In genomic region chr16:5025171-5025632, GRCh38 we compare ENCODE assay signal across 9 cellular contexts. TPM values are rescaled to one million over a fixed set of nuclear protein-coding genes. Genes with fewer than 3 reads are reported as not detected.
DNase-seq lines count a peak whose midpoint lies in the region; FAIRE-seq and TF ChIP-seq lines count a peak whose summit lies in the region.
"Had no signal": no experiment of that assay in that cellular context is flagged by ENCODE, and none has a peak within 500 bp of the region (broad histone marks: within the 10 kb centered on the region; RNA-seq: fewer than 3 reads in every experiment).

No MANE protein-coding gene starts in this region.

- no peaks in the 10 kb centered on the region for H3K4me1 ChIP-seq in smooth muscle cell (ENCODE audit: low read depth)

- no peak for DNase-seq in GM06990 (ENCODE audit: extremely low read depth, insufficient read length)
- DNase-seq in NCI-H2107 (lab: John Stamatoyannopoulos, UW) = peak; percentile 21
- DNase-seq in cerebellar cortex (ENCODE audit: low spot score) = peak; percentile 49
- peak in 50 of 56 donors; percentile 8 to 82 (median 54) for DNase-seq in nucleus accumbens (lab: John Stamatoyannopoulos, UW)
- no peak for DNase-seq in KG1 (lab: John Stamatoyannopoulos, UW)
- no peak for DNase-seq in HCEC 1CT
- no peak for DNase-seq in GM19239 (ENCODE audit: insufficient read length, low spot score)
- no peak for DNase-seq in smooth muscle cell (lab: John Stamatoyannopoulos, UW; ENCODE audit: unreplicated experiment)
- DNase-seq: activated CD4-positive, CD25-positive, alpha-beta regulatory T cell had no signal

- H3K4me2 ChIP-seq in smooth muscle cell = no peak overlapping the region

- no peak overlapping the region for H3K4me3 ChIP-seq in GM06990 (replicated peaks; ENCODE audit: low read depth, low read length)
- H3K4me3 ChIP-seq in smooth muscle cell = no peak overlapping the region

- H3F3A ChIP-seq in smooth muscle cell (ENCODE audit: low read depth) = no peaks in the 10 kb centered on the region

- no peaks in the 10 kb centered on the region for H3K27me3 ChIP-seq in GM06990 (replicated peaks; ENCODE audit: control insufficient read depth, insufficient read depth, low read length)
- H3K27me3 ChIP-seq in smooth muscle cell (ENCODE audit: low read depth) = no peaks in the 10 kb centered on the region

- peaks cover 1% of the 10 kb centered on the region for H3K36me3 ChIP-seq in GM06990 (ENCODE audit: control insufficient read depth, insufficient read depth, low read length)
- no peaks in the 10 kb centered on the region for H3K36me3 ChIP-seq in smooth muscle cell (ENCODE audit: low read depth)

- no peak overlapping the region for H3K27ac ChIP-seq in smooth muscle cell (ENCODE audit: low read depth)

- TF ChIP-seq CTCF in GM06990 (IDR thresholded peaks at IDR 0.05; ENCODE audit: insufficient read depth, low read length, poor library complexity, severe bottlenecking) = peak; percentile 17
- TF ChIP-seq CTCF in smooth muscle cell (IDR thresholded peaks at IDR 0.05; ENCODE audit: borderline replicate concordance, insufficient read depth, poor library complexity, severe bottlenecking) = no peak

- WGBS in smooth muscle cell (ENCODE audit: low lambda C conversion rate) = 48% methylated on average over 17 of the region's 17 CpGs

- no peak overlapping the region for H2AFZ ChIP-seq in smooth muscle cell (ENCODE audit: low read depth)

- H3K79me2 ChIP-seq in smooth muscle cell (ENCODE audit: low read depth) = no peaks in the 10 kb centered on the region

- no peak overlapping the region for H3K9ac ChIP-seq in smooth muscle cell (ENCODE audit: low read depth)

- H4K20me1 ChIP-seq in smooth muscle cell (ENCODE audit: low read depth) = no peaks in the 10 kb centered on the region

- no peak for FAIRE-seq in GM19239 (lab: Jason Lieb, UNC)

- H3K9me3 ChIP-seq in smooth muscle cell (replicated peaks; ENCODE audit: low read depth) = no peaks in the 10 kb centered on the region

RNA-seq across cellular contexts. Expression of gene NAGPA, which starts 8.5 kb away (rescaled TPM):
- total RNA-seq in smooth muscle cell = 3.8 and 4.2 TPM in 2 replicates
- 5.4 and 10.0 TPM in 2 replicates for polyA plus RNA-seq in smooth muscle cell

RNA-seq across cellular contexts. Expression of gene C16orf89, which starts 40.6 kb away (rescaled TPM):
- not detected in 2 replicates for total RNA-seq in smooth muscle cell
- polyA plus RNA-seq in smooth muscle cell = not detected in 2 replicates

RNA-seq across cellular contexts. Expression of gene ALG1, which starts 46.4 kb away (rescaled TPM):
- 22.2 and 22.6 TPM in 2 replicates for total RNA-seq in smooth muscle cell
- polyA plus RNA-seq in smooth muscle cell = 30.4 and 32.9 TPM in 2 replicates

Comparison
In these comparisons a context has a peak if more than half of its experiments do, and no peak if none do; other contexts are left out.
1. DNase-seq: peak in NCI-H2107 (single experiment), cerebellar cortex (single experiment) and nucleus accumbens (50 of 56); none in GM06990 (single experiment), KG1 (single experiment), HCEC 1CT (single experiment), GM19239 (single experiment) and smooth muscle cell (single experiment).